Comparison of ENCODE assay signal across 24 cellular contexts in genomic region chr15:92468987-92469386, GRCh38.
"Had no signal": no experiment of that assay in that cellular context is flagged by ENCODE, and none has a peak within 500 bp of the region (broad histone marks: within the 10 kb centered on the region; RNA-seq: fewer than 3 reads in every experiment).

No MANE protein-coding gene starts in this region.

- H3K36me3 ChIP-seq: breast epithelium, esophagus muscularis mucosa, gastroesophageal sphincter, heart right ventricle, pancreas, right lobe of liver, tibial nerve, uterus, WERI-Rb-1 had no signal

- H3K36me3 Mint-ChIP-seq: memory B cell, naive B cell had no signal

- H3K4me3 Mint-ChIP-seq: activated T-cell treated with anti-CD3 and anti-CD28 coated beads, Interleukin-2, amount 50 U/mL, for 72 hours; memory B cell; naive B cell; stimulated activated naive CD8-positive, alpha-beta T cell treated with anti-CD3 and anti-CD28 coated beads, Interleukin-15, Interleukin-2, amounts not matched to agents 100 ng/mL and 50 ng/mL, for 24 hours had no signal

- H3K4me1 ChIP-seq: breast epithelium, esophagus muscularis mucosa, gastroesophageal sphincter, heart right ventricle, pancreas, right lobe of liver, tibial nerve, uterus had no signal

- H3K27me3 ChIP-seq: breast epithelium, esophagus muscularis mucosa, gastroesophageal sphincter, pancreas, right lobe of liver, tibial nerve, uterus had no signal

- H3K9me3 ChIP-seq: breast epithelium, esophagus muscularis mucosa, gastroesophageal sphincter, heart right ventricle, mucosa of descending colon, pancreas, right lobe of liver, tibial nerve, uterus had no signal

- DNase-seq: activated CD4-positive, alpha-beta T cell treated with anti-CD3 and anti-CD28 coated beads for 1 hour; activated effector memory CD4-positive, alpha-beta T cell treated with anti-CD3 and anti-CD28 coated beads, Interleukin-2, amount 50 U/mL, for 16 hours; activated naive CD4-positive, alpha-beta T cell treated with anti-CD3 and anti-CD28 coated beads, Interleukin-2, amount 50 U/mL, for 16 hours; activated T-cell treated with anti-CD3 and anti-CD28 coated beads, Interleukin-2, amount 50 U/mL, for 72 hours; aorta; cortex of kidney; effector CD4-positive, alpha-beta T cell; heart right ventricle; kidney glomerular epithelial cell; mucosa of descending colon; naive B cell; pancreas; right lobe of liver; small intestine; stimulated activated CD4-positive, alpha-beta T cell treated with anti-CD3 and anti-CD28 coated beads, Interleukin-15, amount 100 ng/mL, for 24 hours; stimulated activated CD4-positive, alpha-beta T cell treated with anti-CD3 and anti-CD28 coated beads, Interleukin-2, amount 100 ng/mL, for 48 hours; uterus; WERI-Rb-1 had no signal

- H3K9me3 Mint-ChIP-seq: activated T-cell treated with anti-CD3 and anti-CD28 coated beads, Interleukin-2, amount 50 U/mL, for 72 hours; stimulated activated naive CD8-positive, alpha-beta T cell treated with anti-CD3 and anti-CD28 coated beads, Interleukin-15, Interleukin-2, amounts not matched to agents 100 ng/mL and 50 ng/mL, for 24 hours had no signal

- ATAC-seq: activated T-cell treated with anti-CD3 and anti-CD28 coated beads, Interleukin-2, amount 50 U/mL, for 72 hours; gastroesophageal sphincter; heart right ventricle; mucosa of descending colon; pancreas; right lobe of liver had no signal

- H3K27ac Mint-ChIP-seq: activated T-cell treated with anti-CD3 and anti-CD28 coated beads, Interleukin-2, amount 50 U/mL, for 72 hours; memory B cell; naive B cell; stimulated activated naive CD8-positive, alpha-beta T cell treated with anti-CD3 and anti-CD28 coated beads, Interleukin-15, Interleukin-2, amounts not matched to agents 100 ng/mL and 50 ng/mL, for 24 hours had no signal

- H3K4me3 ChIP-seq: breast epithelium, esophagus muscularis mucosa, gastroesophageal sphincter, heart right ventricle, mucosa of descending colon, pancreas, right lobe of liver, tibial nerve, uterus had no signal

- H3K27me3 Mint-ChIP-seq: stimulated activated naive CD8-positive, alpha-beta T cell treated with anti-CD3 and anti-CD28 coated beads, Interleukin-15, Interleukin-2, amounts not matched to agents 100 ng/mL and 50 ng/mL, for 24 hours had no signal

- H3K4me1 Mint-ChIP-seq: memory B cell, naive B cell had no signal

- H3K27ac ChIP-seq: breast epithelium, esophagus muscularis mucosa, gastroesophageal sphincter, heart right ventricle, pancreas, right lobe of liver, tibial nerve, uterus had no signal
